9 cellular contexts compared by ENCODE assay signal in the genomic region with DNA sequence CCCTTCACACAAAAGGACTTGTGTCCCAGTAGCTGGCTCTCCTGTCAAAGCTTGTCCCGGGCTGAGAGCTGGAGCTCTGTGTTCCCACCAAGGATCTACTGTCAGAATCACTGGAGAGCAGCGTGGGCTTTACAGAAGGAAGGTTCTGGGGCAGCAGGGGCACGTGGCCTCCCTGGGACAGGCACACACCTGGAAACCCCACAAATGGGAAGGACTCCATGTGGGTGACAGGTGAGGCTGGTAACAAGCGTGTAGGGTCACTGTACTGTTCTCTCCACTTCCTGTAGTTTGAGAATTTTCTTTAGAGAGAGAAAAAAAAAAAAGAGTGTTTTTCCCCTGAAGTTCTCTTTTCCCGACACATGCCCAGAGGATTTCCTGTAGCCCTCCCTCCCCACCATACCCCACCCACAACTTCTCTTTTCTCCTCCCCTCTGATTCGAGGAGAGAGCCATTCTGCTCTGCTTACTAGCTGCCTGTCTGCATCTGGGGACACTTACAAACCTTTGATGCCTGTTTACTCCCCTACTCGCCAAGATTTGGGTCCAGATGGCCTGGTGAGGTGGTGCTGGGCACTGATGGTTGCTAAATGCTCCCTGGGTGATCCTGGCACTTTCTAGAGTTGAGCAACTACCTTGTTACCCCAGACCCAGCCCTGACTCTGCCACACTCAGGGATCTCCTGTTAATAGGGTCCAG.
DNase-seq lines count a peak whose midpoint lies in the region; ATAC-seq and TF ChIP-seq lines count a peak whose summit lies in the region.
"Had no signal": no experiment of that assay in that cellular context is flagged by ENCODE, and none has a peak within 500 bp of the region (broad histone marks: within the 10 kb centered on the region; RNA-seq: fewer than 3 reads in every experiment).

No MANE protein-coding gene starts in this region.

- no peaks in the 10 kb centered on the region for H3K9me2 ChIP-seq in GM23248 (ENCODE audit: insufficient read depth)

- H3K9me3 ChIP-seq in GM23248 (ENCODE audit: low read depth) (no peaks in the 10 kb centered on the region), sigmoid colon (no peaks in the 10 kb centered on the region)

- TF ChIP-seq CTCF in sigmoid colon (IDR thresholded peaks at IDR 0.05), result no peak

- H3K27me3 ChIP-seq in GM23248 (replicated peaks; ENCODE audit: insufficient read depth) (no peaks in the 10 kb centered on the region), sigmoid colon (no peaks in the 10 kb centered on the region)

- H3F3A ChIP-seq in GM23248 (ENCODE audit: insufficient read depth), result peaks cover 51% of the 10 kb centered on the region

- no peaks in the 10 kb centered on the region for H3K79me2 ChIP-seq in GM23248 (ENCODE audit: insufficient read depth)

- peak; percentile 46 for DNase-seq in GM23248
- peak; percentile 61 for DNase-seq in UCSD-AML1 (lab: John Stamatoyannopoulos, UW; ENCODE audit: unreplicated experiment)
- peak; percentile 44 for DNase-seq in left cardiac atrium
- DNase-seq in sigmoid colon, result no peak
- DNase-seq in activated CD4-positive, alpha-beta T cell treated with anti-CD3 and anti-CD28 coated beads for 48 hours, result no peak
- DNase-seq in NCI-H1105 (lab: John Stamatoyannopoulos, UW), result no peak
- DNase-seq in COR-L47 (lab: John Stamatoyannopoulos, UW), result no peak
- DNase-seq: NCI-H524 treated with DMSO at 0.1 percent for 48 hours had no signal

- H3K4me3 ChIP-seq in GM23248, result no peak overlapping the region
- no peak overlapping the region for H3K4me3 ChIP-seq in sigmoid colon

- H3K36me3 ChIP-seq in GM23248 (ENCODE audit: low read depth) (no peaks in the 10 kb centered on the region), sigmoid colon (no peaks in the 10 kb centered on the region)

- H4K20me1 ChIP-seq in GM23248 (ENCODE audit: insufficient read depth), result no peaks in the 10 kb centered on the region

- TF ChIP-seq EP300 in sigmoid colon (IDR thresholded peaks at IDR 0.05), result no peak

- intact Hi-C loops in left cardiac atrium (cut with DNase I), result no loop called here
- intact Hi-C loops in sigmoid colon (cut with DNase I), result no loop called here

- WGBS in GM23248 (ENCODE audit: low coverage in 1 of 2, low lambda C conversion rate in 2 of 2, missing lambda C conversion rate in 2 of 2), 2 experiments, result 41 to 49% methylated on average over 7 of the region's 7 CpGs
- WGBS in sigmoid colon, 2 donors, result 17 to 29% methylated on average over 7 of the region's 7 CpGs

- H3K4me1 ChIP-seq in GM23248 (ENCODE audit: insufficient read depth), result peaks cover 63% of the 10 kb centered on the region
- H3K4me1 ChIP-seq in sigmoid colon, result peaks cover 0 to 54% (median 33%) of the 10 kb centered on the region in 4 donors

- peak overlapping the region; percentile 33 for H3K4me2 ChIP-seq in GM23248 (ENCODE audit: unreplicated experiment)

- peak; percentile 64 to 66 for ATAC-seq in left cardiac atrium
- no peak for ATAC-seq in HG03439 (IDR thresholded peaks at IDR 0.05; ENCODE audit: unreplicated experiment)

- H2AFZ ChIP-seq in GM23248, result no peak overlapping the region

- peak overlapping the region; percentile 91 for H3K27ac ChIP-seq in GM23248
- peak overlapping the region in 3 of 4 donors; percentile 53 to 63 (median 61) for H3K27ac ChIP-seq in sigmoid colon

- in situ Hi-C loops in GM23248 (cut with MboI), result no loop called here

- peak overlapping the region; percentile 64 for H3K9ac ChIP-seq in GM23248

- no peak for TF ChIP-seq POLR2A in sigmoid colon (IDR thresholded peaks at IDR 0.05)

Comparison
In these comparisons a context has a peak if more than half of its experiments do, and no peak if none do; other contexts are left out.
1. DNase-seq: peak in GM23248 (single experiment), UCSD-AML1 (single experiment) and left cardiac atrium (single experiment); none in sigmoid colon (single experiment), activated CD4-positive, alpha-beta T cell treated with anti-CD3 and anti-CD28 coated beads for 48 hours (single experiment), NCI-H1105 (single experiment) and COR-L47 (single experiment).